In genomic region chr3:49412632-49413337, GRCh38 we compare ENCODE assay signal across 8 cellular contexts. TPM values are rescaled to one million over a fixed set of nuclear protein-coding genes. Genes with fewer than 3 reads are reported as not detected.
DNase-seq lines count a peak whose midpoint lies in the region; ATAC-seq, FAIRE-seq and TF ChIP-seq lines count a peak whose summit lies in the region.

No MANE protein-coding gene starts in this region.

- H3K27ac ChIP-seq in adrenal gland (peak overlapping the region; percentile 67 to 100 (median 97)), HepG2 (ENCODE audit: extremely low read length, insufficient read depth, low read length) (peak overlapping the region; percentile 91), thymus (ENCODE audit: low read depth) (peak overlapping the region; percentile 95)

- in situ Hi-C loops in HepG2 (cut with HindIII; ENCODE audit: extremely low pct_ligation_motif_present, low pct_unique_long_range_greater_than_20kb): no loop called here

- DNase-seq in activated CD4-positive, alpha-beta T cell treated with anti-CD3 and anti-CD28 coated beads, Interleukin-2, amount 10 ng/mL, durations not matched to agents 7 days and 5 days: no peak
- no peak for DNase-seq in activated CD4-positive, alpha-beta T cell treated with anti-CD3 and anti-CD28 coated beads for 4 hours
- DNase-seq in adrenal gland (peak in 1 of 7 donors; percentile 63), HepG2 (ENCODE audit: low spot score) (no peak), COLO829 (ENCODE audit: low spot score) (no peak), GM12891 (ENCODE audit: insufficient read length, low spot score) (no peak)

- H3K27me3 Mint-ChIP-seq in activated CD4-positive, alpha-beta T cell treated with anti-CD3 and anti-CD28 coated beads, Interleukin-2, amount 10 ng/mL, durations not matched to agents 7 days and 5 days: no peaks in the 10 kb centered on the region

- TF ChIP-seq CTCF in adrenal gland (IDR thresholded peaks at IDR 0.05): no peak
- no peak; the same call in 1 of the 2 replicates for TF ChIP-seq CTCF in HepG2 (CRISPR knock-in tag; IDR thresholded peaks at IDR 0.05)

- H3K4me1 ChIP-seq in adrenal gland (replicated peaks in 1 of 2) (peaks cover 20 to 43% of the 10 kb centered on the region in 2 donors), HepG2 (ENCODE audit: insufficient read depth, low read length) (peaks cover 42% of the 10 kb centered on the region), thymus (ENCODE audit: control insufficient read depth, insufficient read depth, low read length) (peaks cover 39% of the 10 kb centered on the region)

- peaks cover 0 to 8% of the 10 kb centered on the region in 2 donors for H3K36me3 ChIP-seq in adrenal gland (replicated peaks in 1 of 2)
- peaks cover 0 to 6% of the 10 kb centered on the region in 2 experiments; a peak in 2 of 5 replicates for H3K36me3 ChIP-seq in HepG2 (replicated peaks in 1 of 2; ENCODE audit: control insufficient read depth in 1 of 2, insufficient read depth in 2 of 2, low read length in 2 of 2)
- H3K36me3 ChIP-seq in thymus (ENCODE audit: control insufficient read depth, insufficient read depth): peaks cover 5% of the 10 kb centered on the region

- H3K27me3 ChIP-seq in adrenal gland (no peaks in the 10 kb centered on the region), HepG2 (ENCODE audit: control insufficient read depth in 1 of 2, insufficient read depth in 2 of 2, low read length in 2 of 2) (no peaks in the 10 kb centered on the region; a peak in 1 of 5 replicates), thymus (ENCODE audit: control insufficient read depth, insufficient read depth) (no peaks in the 10 kb centered on the region)

- H3K79me2 ChIP-seq in HepG2 (ENCODE audit: insufficient read depth, low read length): peaks cover 52% of the 10 kb centered on the region

- peak overlapping the region; percentile 98 for H3K9ac ChIP-seq in HepG2 (ENCODE audit: insufficient read depth, low read depth, low read length)

- POLR2A ChIA-PET in activated CD4-positive, alpha-beta T cell treated with anti-CD3 and anti-CD28 coated beads, Interleukin-2, amount 10 ng/mL, durations not matched to agents 7 days and 5 days (lab: Charles Lee): no interaction called here
- POLR2A ChIA-PET in HepG2 (lab: Yijun Ruan, JAX): interaction anchor here (0.6 to 2.9 kb wide), 9 partner anchors 9 to 319 kb away, joined by 4 to 48 read pairs (median 9); partner anchors contain the start of genes AMT, BSN, GPX1 and NICN1

- no peaks in the 10 kb centered on the region for H3K9me3 ChIP-seq in adrenal gland (replicated peaks in 1 of 3)
- no peaks in the 10 kb centered on the region for H3K9me3 ChIP-seq in HepG2 (ENCODE audit: low read length)
- H3K9me3 ChIP-seq in thymus (ENCODE audit: control insufficient read depth): no peaks in the 10 kb centered on the region

- intact Hi-C loops in adrenal gland (cut with DNase I) (no loop called here), HepG2 (cut with micrococcal nuclease; ENCODE audit: unreplicated experiment) (loop anchor here (1.0 to 5.0 kb wide), 4 partner anchors 36 to 320 kb away; partner anchors contain the start of genes GPX1, QRICH1 and USP4)

- BruUV-seq in HepG2 (replicated peaks; lab: Mats Ljungman, UMichigan): no TSS peak

- no peaks in the 10 kb centered on the region for H3K9me3 Mint-ChIP-seq in activated CD4-positive, alpha-beta T cell treated with anti-CD3 and anti-CD28 coated beads, Interleukin-2, amount 10 ng/mL, durations not matched to agents 7 days and 5 days

- ATAC-seq in HepG2: peak; percentile 10
- no peak for ATAC-seq in GM21786 (IDR thresholded peaks at IDR 0.05; ENCODE audit: unreplicated experiment)

- peak overlapping the region; percentile 98 for H3K4me2 ChIP-seq in HepG2 (ENCODE audit: low read depth, low read length)

- peak overlapping the region; percentile 85 for H3K4me3 Mint-ChIP-seq in activated CD4-positive, alpha-beta T cell treated with anti-CD3 and anti-CD28 coated beads, Interleukin-2, amount 10 ng/mL, durations not matched to agents 7 days and 5 days

- peaks cover 67% of the 10 kb centered on the region for H3K4me1 Mint-ChIP-seq in activated CD4-positive, alpha-beta T cell treated with anti-CD3 and anti-CD28 coated beads, Interleukin-2, amount 10 ng/mL, durations not matched to agents 7 days and 5 days

- no peak overlapping the region for H2AFZ ChIP-seq in HepG2 (ENCODE audit: low read length)

- peaks cover 52% of the 10 kb centered on the region for H3K36me3 Mint-ChIP-seq in activated CD4-positive, alpha-beta T cell treated with anti-CD3 and anti-CD28 coated beads, Interleukin-2, amount 10 ng/mL, durations not matched to agents 7 days and 5 days (ENCODE audit: low read depth)

- peak overlapping the region; percentile 91 for H3K27ac Mint-ChIP-seq in activated CD4-positive, alpha-beta T cell treated with anti-CD3 and anti-CD28 coated beads, Interleukin-2, amount 10 ng/mL, durations not matched to agents 7 days and 5 days

- WGBS in adrenal gland, 4 donors: 20 to 34% (median 26%) methylated on average over 9 to 16 of the region's 16 CpGs
- 28% methylated on average over 10 of the region's 16 CpGs for WGBS in HepG2 (ENCODE audit: low lambda C conversion rate)
- 41% methylated on average over 16 of the region's 16 CpGs for WGBS in thymus

- TF ChIP-seq EP300 in HepG2 (IDR thresholded peaks at IDR 0.05; ENCODE audit: low read depth in 2 of 2, low read length in 2 of 2): no peak
- no peak for TF ChIP-seq EP300 in HepG2 (CRISPR knock-in tag; IDR thresholded peaks at IDR 0.05; ENCODE audit: borderline replicate concordance)

- TF ChIP-seq POLR2A in adrenal gland (IDR thresholded peaks at IDR 0.05) (no peak), HepG2 (IDR thresholded peaks at IDR 0.05; ENCODE audit: insufficient read depth in 1 of 2, low read depth in 2 of 2, low read length in 2 of 2) (no peak), GM12891 (IDR thresholded peaks at IDR 0.05; ENCODE audit: low read depth, low read length) (no peak)

- peaks cover 26% of the 10 kb centered on the region for H4K20me1 ChIP-seq in HepG2 (ENCODE audit: insufficient read depth, low read length)

- CTCF ChIA-PET in activated CD4-positive, alpha-beta T cell treated with anti-CD3 and anti-CD28 coated beads, Interleukin-2, amount 10 ng/mL, durations not matched to agents 7 days and 5 days (lab: Charles Lee): interaction anchor here (0.5 to 2.3 kb wide), 8 partner anchors 10 to 73 kb away, joined by 3 to 10 read pairs (median 3); partner anchors contain the start of genes NICN1 and USP4
- CTCF ChIA-PET in HepG2 (lab: Yijun Ruan, JAX; ENCODE audit: low intra/inter-chr PET ratio, low total read pairs): no interaction called here

- no peak for FAIRE-seq in HepG2 (lab: Jason Lieb, UNC)
- FAIRE-seq in GM12891 (lab: Jason Lieb, UNC): no peak

- H3K4me3 ChIP-seq in adrenal gland: peak overlapping the region in 3 of 4 donors; percentile 68 to 99 (median 78)
- peak overlapping the region; percentile 79 to 93 (median 88) for H3K4me3 ChIP-seq in HepG2 (replicated peaks in 1 of 3; ENCODE audit: insufficient read depth in 1 of 3, low read depth in 2 of 3, low read length in 3 of 3)
- H3K4me3 ChIP-seq in thymus (ENCODE audit: low read length): peak overlapping the region; percentile 98

- TF ChIP-seq RAD21 in HepG2 (CRISPR knock-in tag; IDR thresholded peaks at IDR 0.05): no peak

RNA-seq across cellular contexts. Expression of gene TCTA, which starts 0.6 kb away (rescaled TPM):
- total RNA-seq in activated CD4-positive, alpha-beta T cell treated with anti-CD3 and anti-CD28 coated beads, Interleukin-2, amount 10 ng/mL, durations not matched to agents 7 days and 5 days: 10 to 100 TPM; 23.3 to 24.8 TPM
- 10 to 100 TPM; 31.7 to 83.3 (median 46.0) TPM for total RNA-seq in adrenal gland
- 100 to 1,000 TPM in 1 of 3 donors, 10 to 100 TPM in 2; 26.9 to 116 (median 33.7) TPM for polyA plus RNA-seq in adrenal gland
- total RNA-seq in HepG2 (2016; rRNA removed; fragmentation: Illumina TruSeq; extraction: Trizol): 6.7 and 8.3 TPM in 2 replicates
- 3.9 and 5.0 TPM in 2 replicates for total RNA-seq in HepG2 (2016; cell fraction: cytosol; rRNA removed; fragmentation: Illumina TruSeq; extraction: Trizol; ENCODE audit: low read depth)
- 7.2 and 7.8 TPM in 2 replicates for total RNA-seq in HepG2 (2016; cell fraction: insoluble cytoplasmic fraction; rRNA removed; fragmentation: Illumina TruSeq; extraction: Trizol)
- 10.0 and 10.7 TPM in 2 replicates for total RNA-seq in HepG2 (2016; cell fraction: membrane; rRNA removed; fragmentation: Illumina TruSeq; extraction: Trizol)
- 5.5 and 6.8 TPM in 2 replicates for total RNA-seq in HepG2 (2016; cell fraction: nucleus; rRNA removed; fragmentation: Illumina TruSeq; extraction: Trizol)
- polyA plus RNA-seq in HepG2 (2011; rRNA removed): 13.2 and 14.0 TPM in 2 replicates
- polyA plus RNA-seq in HepG2 (2011; cell fraction: cytosol; rRNA removed): 11.5 and 14.0 TPM in 2 replicates
- 8.3 and 12.0 TPM in 2 replicates for polyA plus RNA-seq in HepG2 (2011; cell fraction: nucleus; rRNA removed)
- 6.6 and 7.1 TPM in 2 replicates for polyA plus RNA-seq in HepG2 (2012)
- 6.2 and 6.7 TPM in 2 replicates for polyA plus RNA-seq in HepG2 (2016; cell fraction: cytosol; fragmentation: Illumina TruSeq; extraction: Trizol; ENCODE audit: low read depth)
- polyA plus RNA-seq in HepG2 (2016; cell fraction: insoluble cytoplasmic fraction; fragmentation: Illumina TruSeq; extraction: Trizol; ENCODE audit: low read depth): 10.5 and 11.0 TPM in 2 replicates
- polyA plus RNA-seq in HepG2 (2016; cell fraction: membrane; fragmentation: Illumina TruSeq; extraction: Trizol; ENCODE audit: low read depth): 11.6 and 12.6 TPM in 2 replicates
- 15.5 and 16.4 TPM in 2 replicates for polyA plus RNA-seq in HepG2 (2016; cell fraction: nucleus; fragmentation: Illumina TruSeq; extraction: Trizol; ENCODE audit: insufficient read depth, low read depth)
- 21.6 and 54.5 TPM in 2 replicates for polyA minus RNA-seq in HepG2 (2011; rRNA and poly(A)+ RNA removed; ENCODE audit: low replicate concordance)
- 3.4 and 4.5 TPM in 2 replicates for polyA minus RNA-seq in HepG2 (2011; cell fraction: cytosol; rRNA and poly(A)+ RNA removed)
- 11.6 and 15.8 TPM in 2 replicates for polyA minus RNA-seq in HepG2 (2011; cell fraction: nucleus; rRNA and poly(A)+ RNA removed)
- polyA plus RNA-seq in thymus: 24.5 TPM
- polyA plus RNA-seq in GM12891 (2012; ENCODE audit: low read depth, missing spikeins): 17.7 TPM

RNA-seq across cellular contexts. Expression of gene RHOA, which starts 1.0 kb away (rescaled TPM):
- total RNA-seq in activated CD4-positive, alpha-beta T cell treated with anti-CD3 and anti-CD28 coated beads, Interleukin-2, amount 10 ng/mL, durations not matched to agents 7 days and 5 days: 100 to 1,000 TPM; 467 to 520 TPM
- 100 to 1,000 TPM; 357 to 913 (median 482) TPM for total RNA-seq in adrenal gland
- 100 to 1,000 TPM; 185 to 796 (median 189) TPM for polyA plus RNA-seq in adrenal gland
- total RNA-seq in HepG2 (2016; rRNA removed; fragmentation: Illumina TruSeq; extraction: Trizol): 177 and 258 TPM in 2 replicates
- 50.5 and 58.1 TPM in 2 replicates for total RNA-seq in HepG2 (2016; cell fraction: cytosol; rRNA removed; fragmentation: Illumina TruSeq; extraction: Trizol; ENCODE audit: low read depth)
- total RNA-seq in HepG2 (2016; cell fraction: insoluble cytoplasmic fraction; rRNA removed; fragmentation: Illumina TruSeq; extraction: Trizol): 183 and 252 TPM in 2 replicates
- 129 and 135 TPM in 2 replicates for total RNA-seq in HepG2 (2016; cell fraction: membrane; rRNA removed; fragmentation: Illumina TruSeq; extraction: Trizol)
- 83.6 and 89.9 TPM in 2 replicates for total RNA-seq in HepG2 (2016; cell fraction: nucleus; rRNA removed; fragmentation: Illumina TruSeq; extraction: Trizol)
- 117 and 131 TPM in 2 replicates for polyA plus RNA-seq in HepG2 (2011; rRNA removed)
- polyA plus RNA-seq in HepG2 (2011; cell fraction: cytosol; rRNA removed): 162 and 178 TPM in 2 replicates
- 76.7 and 78.5 TPM in 2 replicates for polyA plus RNA-seq in HepG2 (2011; cell fraction: nucleus; rRNA removed)
- 241 and 267 TPM in 2 replicates for polyA plus RNA-seq in HepG2 (2012)
- polyA plus RNA-seq in HepG2 (2016; cell fraction: cytosol; fragmentation: Illumina TruSeq; extraction: Trizol; ENCODE audit: low read depth): 79.3 and 88.5 TPM in 2 replicates
- 399 and 414 TPM in 2 replicates for polyA plus RNA-seq in HepG2 (2016; cell fraction: insoluble cytoplasmic fraction; fragmentation: Illumina TruSeq; extraction: Trizol; ENCODE audit: low read depth)
- polyA plus RNA-seq in HepG2 (2016; cell fraction: membrane; fragmentation: Illumina TruSeq; extraction: Trizol; ENCODE audit: low read depth): 155 and 170 TPM in 2 replicates
- polyA plus RNA-seq in HepG2 (2016; cell fraction: nucleus; fragmentation: Illumina TruSeq; extraction: Trizol; ENCODE audit: insufficient read depth, low read depth): 173 and 175 TPM in 2 replicates
- 235 and 368 TPM in 2 replicates for polyA minus RNA-seq in HepG2 (2011; rRNA and poly(A)+ RNA removed; ENCODE audit: low replicate concordance)
- polyA minus RNA-seq in HepG2 (2011; cell fraction: cytosol; rRNA and poly(A)+ RNA removed): 201 and 223 TPM in 2 replicates
- 42.7 and 56.9 TPM in 2 replicates for polyA minus RNA-seq in HepG2 (2011; cell fraction: nucleus; rRNA and poly(A)+ RNA removed)
- polyA plus RNA-seq in thymus: 368 TPM
- polyA plus RNA-seq in GM12891 (2012; ENCODE audit: low read depth, missing spikeins): 379 TPM

RNA-seq across cellular contexts. Expression of gene AMT, which starts 9.5 kb away (rescaled TPM):
- 1 to 10 TPM; 6.2 to 6.3 TPM for total RNA-seq in activated CD4-positive, alpha-beta T cell treated with anti-CD3 and anti-CD28 coated beads, Interleukin-2, amount 10 ng/mL, durations not matched to agents 7 days and 5 days
- 10 to 100 TPM in 7 of 8 donors, 1 to 10 TPM in 1; 5.6 to 33.0 (median 19.9) TPM for total RNA-seq in adrenal gland
- 10 to 100 TPM; 18.9 to 55.8 (median 22.9) TPM for polyA plus RNA-seq in adrenal gland
- total RNA-seq in HepG2 (2016; rRNA removed; fragmentation: Illumina TruSeq; extraction: Trizol): 32.5 and 35.3 TPM in 2 replicates
- total RNA-seq in HepG2 (2016; cell fraction: cytosol; rRNA removed; fragmentation: Illumina TruSeq; extraction: Trizol; ENCODE audit: low read depth): 12.9 and 16.7 TPM in 2 replicates
- total RNA-seq in HepG2 (2016; cell fraction: insoluble cytoplasmic fraction; rRNA removed; fragmentation: Illumina TruSeq; extraction: Trizol): 33.2 and 38.6 TPM in 2 replicates
- 16.9 and 22.1 TPM in 2 replicates for total RNA-seq in HepG2 (2016; cell fraction: membrane; rRNA removed; fragmentation: Illumina TruSeq; extraction: Trizol)
- 22.8 and 23.3 TPM in 2 replicates for total RNA-seq in HepG2 (2016; cell fraction: nucleus; rRNA removed; fragmentation: Illumina TruSeq; extraction: Trizol)
- 59.0 and 59.2 TPM in 2 replicates for polyA plus RNA-seq in HepG2 (2011; rRNA removed)
- polyA plus RNA-seq in HepG2 (2011; cell fraction: cytosol; rRNA removed): 37.6 and 44.9 TPM in 2 replicates
- polyA plus RNA-seq in HepG2 (2011; cell fraction: nucleus; rRNA removed): 201 and 205 TPM in 2 replicates
- 19.8 and 30.2 TPM in 2 replicates for polyA plus RNA-seq in HepG2 (2012)
- 8.3 and 9.4 TPM in 2 replicates for polyA plus RNA-seq in HepG2 (2016; cell fraction: cytosol; fragmentation: Illumina TruSeq; extraction: Trizol; ENCODE audit: low read depth)
- 36.2 and 36.3 TPM in 2 replicates for polyA plus RNA-seq in HepG2 (2016; cell fraction: insoluble cytoplasmic fraction; fragmentation: Illumina TruSeq; extraction: Trizol; ENCODE audit: low read depth)
- 14.7 and 18.6 TPM in 2 replicates for polyA plus RNA-seq in HepG2 (2016; cell fraction: membrane; fragmentation: Illumina TruSeq; extraction: Trizol; ENCODE audit: low read depth)
- polyA plus RNA-seq in HepG2 (2016; cell fraction: nucleus; fragmentation: Illumina TruSeq; extraction: Trizol; ENCODE audit: insufficient read depth, low read depth): 57.5 and 61.4 TPM in 2 replicates
- 0.72 and 63.8 TPM in 2 replicates for polyA minus RNA-seq in HepG2 (2011; rRNA and poly(A)+ RNA removed; ENCODE audit: low replicate concordance)
- polyA minus RNA-seq in HepG2 (2011; cell fraction: cytosol; rRNA and poly(A)+ RNA removed): 17.1 and 17.9 TPM in 2 replicates
- polyA minus RNA-seq in HepG2 (2011; cell fraction: nucleus; rRNA and poly(A)+ RNA removed): 21.5 and 23.1 TPM in 2 replicates
- polyA plus RNA-seq in thymus: 40.0 TPM
- 4.5 TPM for polyA plus RNA-seq in GM12891 (2012; ENCODE audit: low read depth, missing spikeins)

RNA-seq across cellular contexts. Expression of gene NICN1, which starts 16.3 kb away (rescaled TPM):
- total RNA-seq in activated CD4-positive, alpha-beta T cell treated with anti-CD3 and anti-CD28 coated beads, Interleukin-2, amount 10 ng/mL, durations not matched to agents 7 days and 5 days: 10 to 100 TPM; 24.9 to 30.3 TPM
- total RNA-seq in adrenal gland (10 to 100 TPM; 11.6 to 58.6 (median 20.0) TPM), HepG2 (2016; rRNA removed; fragmentation: Illumina TruSeq; extraction: Trizol) (9.0 and 11.0 TPM in 2 replicates)
- polyA plus RNA-seq in adrenal gland (1 to 10 TPM; 8.8 to 9.9 (median 9.2) TPM), HepG2 (2011; rRNA removed) (18.7 and 21.1 TPM in 2 replicates), thymus (9.2 TPM)
- 0.51 and 0.62 TPM in 2 replicates for total RNA-seq in HepG2 (2016; cell fraction: cytosol; rRNA removed; fragmentation: Illumina TruSeq; extraction: Trizol; ENCODE audit: low read depth)
- 8.7 and 10.9 TPM in 2 replicates for total RNA-seq in HepG2 (2016; cell fraction: insoluble cytoplasmic fraction; rRNA removed; fragmentation: Illumina TruSeq; extraction: Trizol)
- total RNA-seq in HepG2 (2016; cell fraction: membrane; rRNA removed; fragmentation: Illumina TruSeq; extraction: Trizol): 2.2 and 2.6 TPM in 2 replicates
- 5.7 and 7.5 TPM in 2 replicates for total RNA-seq in HepG2 (2016; cell fraction: nucleus; rRNA removed; fragmentation: Illumina TruSeq; extraction: Trizol)
- 8.1 and 9.1 TPM in 2 replicates for polyA plus RNA-seq in HepG2 (2011; cell fraction: cytosol; rRNA removed)
- 161 and 166 TPM in 2 replicates for polyA plus RNA-seq in HepG2 (2011; cell fraction: nucleus; rRNA removed)
- polyA plus RNA-seq in HepG2 (2012): 10.1 and 10.5 TPM in 2 replicates
- polyA plus RNA-seq in HepG2 (2016; cell fraction: cytosol; fragmentation: Illumina TruSeq; extraction: Trizol; ENCODE audit: low read depth): 0.82 and 1.3 TPM in 2 replicates
- 13.5 and 14.4 TPM in 2 replicates for polyA plus RNA-seq in HepG2 (2016; cell fraction: insoluble cytoplasmic fraction; fragmentation: Illumina TruSeq; extraction: Trizol; ENCODE audit: low read depth)
- 3.7 and 4.2 TPM in 2 replicates for polyA plus RNA-seq in HepG2 (2016; cell fraction: membrane; fragmentation: Illumina TruSeq; extraction: Trizol; ENCODE audit: low read depth)
- 14.6 and 14.9 TPM in 2 replicates for polyA plus RNA-seq in HepG2 (2016; cell fraction: nucleus; fragmentation: Illumina TruSeq; extraction: Trizol; ENCODE audit: insufficient read depth, low read depth)
- 14.5 and 30.0 TPM in 2 replicates for polyA minus RNA-seq in HepG2 (2011; rRNA and poly(A)+ RNA removed; ENCODE audit: low replicate concordance)
- polyA minus RNA-seq in HepG2 (2011; cell fraction: cytosol; rRNA and poly(A)+ RNA removed): 9.4 and 10.9 TPM in 2 replicates
- polyA minus RNA-seq in HepG2 (2011; cell fraction: nucleus; rRNA and poly(A)+ RNA removed): 8.9 and 11.8 TPM in 2 replicates
- 15.1 TPM for polyA plus RNA-seq in GM12891 (2012; ENCODE audit: low read depth, missing spikeins)

RNA-seq across cellular contexts. Expression of gene GPX1, which starts 54.6 kb away (rescaled TPM):
- 100 to 1,000 TPM in 1 of 2 experiments, 10 to 100 TPM in 1; 89.7 to 110 TPM for total RNA-seq in activated CD4-positive, alpha-beta T cell treated with anti-CD3 and anti-CD28 coated beads, Interleukin-2, amount 10 ng/mL, durations not matched to agents 7 days and 5 days
- 1,000 to 10,000 TPM in 2 of 8 donors, 100 to 1,000 TPM in 6; 429 to 1,200 (median 517) TPM for total RNA-seq in adrenal gland
- polyA plus RNA-seq in adrenal gland: 100 to 1,000 TPM in 2 of 3 donors, 10 to 100 TPM in 1; 60.3 to 942 (median 567) TPM
- 149 and 169 TPM in 2 replicates for total RNA-seq in HepG2 (2016; rRNA removed; fragmentation: Illumina TruSeq; extraction: Trizol)
- 205 and 280 TPM in 2 replicates for total RNA-seq in HepG2 (2016; cell fraction: cytosol; rRNA removed; fragmentation: Illumina TruSeq; extraction: Trizol; ENCODE audit: low read depth)
- 148 and 173 TPM in 2 replicates for total RNA-seq in HepG2 (2016; cell fraction: insoluble cytoplasmic fraction; rRNA removed; fragmentation: Illumina TruSeq; extraction: Trizol)
- 276 and 347 TPM in 2 replicates for total RNA-seq in HepG2 (2016; cell fraction: membrane; rRNA removed; fragmentation: Illumina TruSeq; extraction: Trizol)
- 56.7 and 58.1 TPM in 2 replicates for total RNA-seq in HepG2 (2016; cell fraction: nucleus; rRNA removed; fragmentation: Illumina TruSeq; extraction: Trizol)
- 167 and 168 TPM in 2 replicates for polyA plus RNA-seq in HepG2 (2011; rRNA removed)
- 122 and 246 TPM in 2 replicates for polyA plus RNA-seq in HepG2 (2011; cell fraction: cytosol; rRNA removed)
- polyA plus RNA-seq in HepG2 (2011; cell fraction: nucleus; rRNA removed): 103 and 106 TPM in 2 replicates
- 61.4 and 66.5 TPM in 2 replicates for polyA plus RNA-seq in HepG2 (2012)
- 349 and 479 TPM in 2 replicates for polyA plus RNA-seq in HepG2 (2016; cell fraction: cytosol; fragmentation: Illumina TruSeq; extraction: Trizol; ENCODE audit: low read depth)
- 254 and 267 TPM in 2 replicates for polyA plus RNA-seq in HepG2 (2016; cell fraction: insoluble cytoplasmic fraction; fragmentation: Illumina TruSeq; extraction: Trizol; ENCODE audit: low read depth)
- 392 and 448 TPM in 2 replicates for polyA plus RNA-seq in HepG2 (2016; cell fraction: membrane; fragmentation: Illumina TruSeq; extraction: Trizol; ENCODE audit: low read depth)
- 140 and 150 TPM in 2 replicates for polyA plus RNA-seq in HepG2 (2016; cell fraction: nucleus; fragmentation: Illumina TruSeq; extraction: Trizol; ENCODE audit: insufficient read depth, low read depth)
- 140 and 218 TPM in 2 replicates for polyA minus RNA-seq in HepG2 (2011; rRNA and poly(A)+ RNA removed; ENCODE audit: low replicate concordance)
- 38.9 and 50.8 TPM in 2 replicates for polyA minus RNA-seq in HepG2 (2011; cell fraction: cytosol; rRNA and poly(A)+ RNA removed)
- polyA minus RNA-seq in HepG2 (2011; cell fraction: nucleus; rRNA and poly(A)+ RNA removed): 19.5 and 22.8 TPM in 2 replicates
- 384 TPM for polyA plus RNA-seq in thymus
- 515 TPM for polyA plus RNA-seq in GM12891 (2012; ENCODE audit: low read depth, missing spikeins)
